ENCODE assay signal across 8 cellular contexts in the genomic region with DNA sequence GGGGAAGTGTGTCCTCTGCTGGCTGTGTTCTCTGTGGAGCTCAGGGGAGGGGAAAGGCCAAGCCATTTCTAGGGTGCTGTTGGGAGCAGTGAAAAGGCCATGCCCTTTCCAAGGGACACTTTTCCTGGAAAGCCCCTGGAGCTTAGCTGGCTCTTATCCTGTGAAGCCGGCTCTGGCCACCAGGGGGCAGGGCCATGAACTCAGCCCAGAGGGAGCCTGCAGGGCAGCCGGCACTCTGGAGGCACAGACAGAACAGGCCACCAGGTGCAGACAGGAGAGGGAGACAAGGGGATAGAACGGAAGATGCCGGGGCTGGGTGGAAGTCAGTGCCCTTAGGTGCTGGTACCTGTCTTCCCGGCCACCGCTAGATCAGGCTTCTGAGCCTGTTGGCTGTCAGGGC. TPM values are rescaled to one million over a fixed set of nuclear protein-coding genes. Genes with fewer than 3 reads are reported as not detected.
DNase-seq lines count a peak whose midpoint lies in the region; ATAC-seq and TF ChIP-seq lines count a peak whose summit lies in the region.
"Not testable (repeated sequence)": the region's sequence is repeated elsewhere in the genome, so short reads cannot be mapped to it uniquely, and the experiment has no call there.

No MANE protein-coding gene starts in this region.

- DNase-seq in activated CD4-positive, alpha-beta T cell treated with anti-CD3 and anti-CD28 coated beads for 24 hours (ENCODE audit: low read depth in 2 of 2), result peak; percentile 31 to 46
- DNase-seq in activated T-helper 1 cell treated with Interleukin-2 at 50 U/mL for 16 hours (ENCODE audit: low read depth), result peak; percentile 38
- peak; percentile 39 for DNase-seq in chondrocyte (ENCODE audit: low spot score)
- DNase-seq in left lobe of liver (ENCODE audit: low spot score), result peak; percentile 52
- DNase-seq in progenitor cell of endocrine pancreas (ENCODE audit: low spot score, unreplicated experiment), result peak; percentile 73
- DNase-seq in stimulated activated CD8-positive, alpha-beta memory T cell treated with anti-CD3 and anti-CD28 coated beads, Interleukin-12 subunit alpha, Interleukin-12 subunit beta, amount 100 ng/mL, for 24 hours (ENCODE audit: extremely low read depth), result peak; percentile 1
- peak; percentile 51 for DNase-seq in ureter (ENCODE audit: low spot score)

- H3K27me3 Mint-ChIP-seq in chondrocyte (ENCODE audit: low read depth); progenitor cell of endocrine pancreas: not testable (repeated sequence)

- H3K4me3 Mint-ChIP-seq in chondrocyte (ENCODE audit: unreplicated experiment); progenitor cell of endocrine pancreas (ENCODE audit: low read depth): not testable (repeated sequence)

- H3K27ac Mint-ChIP-seq in chondrocyte (ENCODE audit: unreplicated experiment); progenitor cell of endocrine pancreas: not testable (repeated sequence)

- H3K9me3 Mint-ChIP-seq in chondrocyte (ENCODE audit: low read depth); progenitor cell of endocrine pancreas (ENCODE audit: low read depth): not testable (repeated sequence)

- H3K4me1 Mint-ChIP-seq in chondrocyte (ENCODE audit: low read depth); progenitor cell of endocrine pancreas (ENCODE audit: low read depth): not testable (repeated sequence)

- ATAC-seq in HG02759 (IDR thresholded peaks at IDR 0.05; ENCODE audit: unreplicated experiment), result peak; percentile 53
- ATAC-seq in left lobe of liver, result peak; percentile 77

- not testable (repeated sequence) for H3K36me3 Mint-ChIP-seq in chondrocyte (ENCODE audit: low read depth); progenitor cell of endocrine pancreas (ENCODE audit: insufficient read depth)

- TF ChIP-seq CTCF in chondrocyte (IDR thresholded peaks at IDR 0.05), result peak; percentile 61
- peak; percentile 43 for TF ChIP-seq CTCF in progenitor cell of endocrine pancreas (IDR thresholded peaks at IDR 0.05; ENCODE audit: unreplicated experiment)

RNA-seq across cellular contexts. Expression of a gene that starts 5.6 kb away (rescaled TPM):
- 1.2 to 5.3 TPM (median 4.4 TPM) in 3 replicates for total RNA-seq in chondrocyte
- total RNA-seq in left lobe of liver, result 0.38 TPM
- 0.96 and 1.1 TPM in 2 replicates for total RNA-seq in progenitor cell of endocrine pancreas
- 2.7 TPM for total RNA-seq in ureter

RNA-seq across cellular contexts. Expression of a gene that starts 15.1 kb away (rescaled TPM):
- total RNA-seq in chondrocyte (3.4 to 8.5 TPM (median 4.4 TPM) in 3 replicates), left lobe of liver (3.9 TPM), progenitor cell of endocrine pancreas (0.31 and 0.55 TPM in 2 replicates), ureter (9.9 TPM)

Comparison
In these comparisons a context has a peak if more than half of its experiments do, and no peak if none do; other contexts are left out.
1. Peak in every context shown above with its lines: DNase-seq and ATAC-seq.
2. DNase-seq: peak in every context shown above with its lines; median percentile 73 in progenitor cell of endocrine pancreas; 52 in left lobe of liver; 51 in ureter; 39 in chondrocyte; 38 in activated CD4-positive, alpha-beta T cell treated with anti-CD3 and anti-CD28 coated beads for 24 hours; 38 in activated T-helper 1 cell treated with Interleukin-2 at 50 U/mL for 16 hours; 1 in stimulated activated CD8-positive, alpha-beta memory T cell treated with anti-CD3 and anti-CD28 coated beads, Interleukin-12 subunit alpha, Interleukin-12 subunit beta, amount 100 ng/mL, for 24 hours.